In the genomic region with DNA sequence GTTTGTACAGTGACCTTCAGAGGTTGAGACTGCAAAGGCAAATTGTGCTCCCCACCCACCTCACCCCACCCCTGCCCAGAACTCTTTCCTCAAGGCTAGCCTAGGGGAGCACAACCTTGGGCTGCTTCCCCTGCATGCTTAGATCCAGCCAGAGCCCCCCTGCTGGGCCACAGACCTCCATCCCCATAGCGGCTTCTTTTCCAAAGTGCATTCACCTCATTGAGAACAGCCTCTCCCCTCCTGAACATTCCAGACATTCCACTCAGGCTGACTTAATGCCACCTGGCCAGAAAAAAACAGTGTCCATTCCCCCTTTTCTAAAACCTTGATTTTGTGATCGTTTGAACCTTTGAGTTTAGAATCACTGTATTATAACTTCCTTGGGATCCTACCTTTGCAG, we compare ENCODE assay signal across 1 cellular context.
TF ChIP-seq lines count a peak whose summit lies in the region.

No MANE protein-coding gene starts in this region.

TF ChIP-seq in Ishikawa, 13 proteins besides CTCF, POLR2A, EP300 and RAD21 (continued from another document):
- TF ChIP-seq TEAD4 (IDR thresholded peaks at IDR 0.05): peak; percentile 96
- TF ChIP-seq, protein P1, sequence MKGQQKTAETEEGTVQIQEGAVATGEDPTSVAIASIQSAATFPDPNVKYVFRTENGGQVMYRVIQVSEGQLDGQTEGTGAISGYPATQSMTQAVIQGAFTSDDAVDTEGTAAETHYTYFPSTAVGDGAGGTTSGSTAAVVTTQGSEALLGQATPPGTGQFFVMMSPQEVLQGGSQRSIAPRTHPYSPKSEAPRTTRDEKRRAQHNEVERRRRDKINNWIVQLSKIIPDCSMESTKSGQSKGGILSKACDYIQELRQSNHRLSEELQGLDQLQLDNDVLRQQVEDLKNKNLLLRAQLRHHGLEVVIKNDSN (IDR thresholded peaks at IDR 0.05): no peak
